In genomic region chr14:73744175-73744867, GRCh38 we compare ENCODE assay signal across 8 cellular contexts. TPM values are rescaled to one million over a fixed set of nuclear protein-coding genes. Genes with fewer than 3 reads are reported as not detected.
DNase-seq lines count a peak whose midpoint lies in the region; ATAC-seq, FAIRE-seq and TF ChIP-seq lines count a peak whose summit lies in the region.

No MANE protein-coding gene starts in this region.

- H3K4me3 ChIP-seq in astrocyte (ENCODE audit: insufficient read depth, low read depth, low read length) = no peak overlapping the region
- no peak overlapping the region for H3K4me3 ChIP-seq in mucosa of descending colon
- H3K4me3 ChIP-seq in transverse colon = no peak overlapping the region

- H3K36me3 ChIP-seq in astrocyte (ENCODE audit: insufficient read depth, low read length) = no peaks in the 10 kb centered on the region
- no peaks in the 10 kb centered on the region for H3K36me3 ChIP-seq in mucosa of descending colon (ENCODE audit: low read depth)
- H3K36me3 ChIP-seq in transverse colon = no peaks in the 10 kb centered on the region

- peaks cover 90% of the 10 kb centered on the region for H3K4me1 Mint-ChIP-seq in activated T-cell treated with anti-CD3 and anti-CD28 coated beads, Interleukin-2, amount 50 U/mL, for 72 hours (ENCODE audit: low read depth)
- H3K4me1 Mint-ChIP-seq in astrocyte (ENCODE audit: low read depth, unreplicated experiment) = peaks cover 68% of the 10 kb centered on the region

- H3K27me3 ChIP-seq in astrocyte (ENCODE audit: insufficient read depth, low read length) = no peaks in the 10 kb centered on the region
- no peaks in the 10 kb centered on the region for H3K27me3 ChIP-seq in transverse colon

- H4K20me1 ChIP-seq in astrocyte (ENCODE audit: insufficient read depth, low read length) = peaks cover 100% of the 10 kb centered on the region

- H3K9me3 ChIP-seq in astrocyte (ENCODE audit: insufficient read depth, low read depth, low read length) (no peaks in the 10 kb centered on the region), mucosa of descending colon (no peaks in the 10 kb centered on the region), transverse colon (no peaks in the 10 kb centered on the region)

- H3K36me3 Mint-ChIP-seq in activated T-cell treated with anti-CD3 and anti-CD28 coated beads, Interleukin-2, amount 50 U/mL, for 72 hours (ENCODE audit: insufficient read depth in 2 of 2) = peaks cover 0 to 3% of the 10 kb centered on the region in 2 donors
- H3K36me3 Mint-ChIP-seq in astrocyte (ENCODE audit: low read depth, unreplicated experiment) = no peaks in the 10 kb centered on the region

- 37 to 80% methylated on average over 1 to 7 of the region's 7 CpGs for WGBS in transverse colon (ENCODE audit: low coverage in 1 of 2), 2 donors

- ATAC-seq in activated T-cell treated with anti-CD3 and anti-CD28 coated beads, Interleukin-2, amount 50 U/mL, for 72 hours (replicated peaks in 1 of 2) = peak in 1 of 2 donors; percentile 18
- ATAC-seq in mucosa of descending colon = peak; percentile 24
- ATAC-seq in GM19351 (IDR thresholded peaks at IDR 0.05; ENCODE audit: unreplicated experiment) = no peak

- TF ChIP-seq POLR2A in transverse colon (IDR thresholded peaks at IDR 0.05) = no peak

- no peak for DNase-seq in activated T-cell treated with anti-CD3 and anti-CD28 coated beads, Interleukin-2, amount 50 U/mL, for 72 hours
- DNase-seq in activated T-cell treated with anti-CD3 and anti-CD28 coated beads, Interleukin-2, amount 50 U/mL, for 1 hour = no peak
- DNase-seq in astrocyte (ENCODE audit: low read depth) (no peak), mucosa of descending colon (peak in 2 of 3 donors; percentile 43 to 51), transverse colon (peak; percentile 44), T1000 (lab: John Stamatoyannopoulos, UW) (no peak), cerebellum (ENCODE audit: low spot score) (no peak)

- H3K27me3 Mint-ChIP-seq in activated T-cell treated with anti-CD3 and anti-CD28 coated beads, Interleukin-2, amount 50 U/mL, for 72 hours (ENCODE audit: low read depth) = no peaks in the 10 kb centered on the region
- no peaks in the 10 kb centered on the region for H3K27me3 Mint-ChIP-seq in astrocyte (ENCODE audit: low read depth, unreplicated experiment)

- peak overlapping the region; percentile 82 for H3K4me2 ChIP-seq in astrocyte (ENCODE audit: low read length)

- TF ChIP-seq EP300 in transverse colon (IDR thresholded peaks at IDR 0.05; ENCODE audit: low read depth) = no peak

- H3K27ac Mint-ChIP-seq in activated T-cell treated with anti-CD3 and anti-CD28 coated beads, Interleukin-2, amount 50 U/mL, for 72 hours = peak overlapping the region; percentile 62
- no peak overlapping the region for H3K27ac Mint-ChIP-seq in astrocyte (ENCODE audit: unreplicated experiment)

- H3K4me1 ChIP-seq in astrocyte (ENCODE audit: insufficient read depth, low read length) = peaks cover 61% of the 10 kb centered on the region
- peaks cover 98% of the 10 kb centered on the region for H3K4me1 ChIP-seq in mucosa of descending colon (ENCODE audit: low read depth)
- H3K4me1 ChIP-seq in transverse colon = peaks cover 92 to 100% (median 99%) of the 10 kb centered on the region in 4 donors

- no peak overlapping the region for H2AFZ ChIP-seq in astrocyte (ENCODE audit: low read depth, low read length)

- no peak overlapping the region for H3K9ac ChIP-seq in astrocyte (ENCODE audit: low read length)

- no peaks in the 10 kb centered on the region for H3K9me3 Mint-ChIP-seq in activated T-cell treated with anti-CD3 and anti-CD28 coated beads, Interleukin-2, amount 50 U/mL, for 72 hours
- no peaks in the 10 kb centered on the region for H3K9me3 Mint-ChIP-seq in astrocyte (ENCODE audit: unreplicated experiment)

- H3K27ac ChIP-seq in astrocyte (ENCODE audit: low read depth, low read length) (no peak overlapping the region), transverse colon (peak overlapping the region; percentile 99 to 100 (median 100))

- no peak for FAIRE-seq in astrocyte (lab: Jason Lieb, UNC)

- in situ Hi-C loops in transverse colon (cut with MboI; ENCODE audit: low pct_ligation_motif_present in 1 of 4, low pct_unique_long_range_greater_than_20kb in 1 of 4, low sequenced_read_pairs in 3 of 4) = no loop called here

- TF ChIP-seq CTCF in astrocyte (IDR thresholded peaks at IDR 0.05; ENCODE audit: insufficient read depth, low read depth, low read length) = no peak
- TF ChIP-seq CTCF in mucosa of descending colon (IDR thresholded peaks at IDR 0.05) = no peak
- TF ChIP-seq CTCF in transverse colon (IDR thresholded peaks at IDR 0.05) = no peak

- peak overlapping the region; percentile 72 to 90 for H3K4me3 Mint-ChIP-seq in activated T-cell treated with anti-CD3 and anti-CD28 coated beads, Interleukin-2, amount 50 U/mL, for 72 hours
- peak overlapping the region; percentile 50 for H3K4me3 Mint-ChIP-seq in astrocyte (ENCODE audit: unreplicated experiment)

- peaks cover 100% of the 10 kb centered on the region for H3K79me2 ChIP-seq in astrocyte (ENCODE audit: insufficient read depth, low read length)

- intact Hi-C loops in mucosa of descending colon (cut with DNase I, micrococcal nuclease) = no loop called here
- intact Hi-C loops in transverse colon (cut with DNase I; ENCODE audit: low total_unique reads) = loop anchor here (5.0 kb wide), 1 partner anchor 43 kb away; no protein-coding TSS in a partner anchor

RNA-seq across cellular contexts. Expression of gene PNMA1, which starts 30.1 kb away (rescaled TPM):
- 10 to 100 TPM; 38.1 to 47.5 TPM for total RNA-seq in activated T-cell treated with anti-CD3 and anti-CD28 coated beads, Interleukin-2, amount 50 U/mL, for 72 hours
- total RNA-seq in astrocyte = 67.4 and 74.3 TPM in 2 replicates
- 10 to 100 TPM; 11.7 to 70.7 (median 15.5) TPM for total RNA-seq in mucosa of descending colon
- 10 to 100 TPM; 12.7 to 22.1 (median 12.7) TPM for total RNA-seq in transverse colon
- 69.8 TPM for total RNA-seq in cerebellum

Comparison
In these comparisons a context has a peak if more than half of its experiments do, and no peak if none do; other contexts are left out.
1. DNase-seq: peak in mucosa of descending colon (2 of 3) and transverse colon (single experiment); none in activated T-cell treated with anti-CD3 and anti-CD28 coated beads, Interleukin-2, amount 50 U/mL, for 72 hours (0 of 2), activated T-cell treated with anti-CD3 and anti-CD28 coated beads, Interleukin-2, amount 50 U/mL, for 1 hour (single experiment), astrocyte (single experiment), T1000 (single experiment) and cerebellum (single experiment).